Comparison of ENCODE assay signal across 1 cellular context in genomic region chr2:202238234-202239197, GRCh38.
TF ChIP-seq lines count a peak whose summit lies in the region.

SUMO1 (minus strand) TSS chr2:202238597; CDS start chr2:202238451, 146 bp downstream.

TF ChIP-seq in HepG2, 621 proteins besides CTCF, POLR2A, EP300 and RAD21 (continued from another document and continues in another):
- TF ChIP-seq ZHX1 (CRISPR knock-in tag; IDR thresholded peaks at IDR 0.05; ENCODE audit: low read depth) (peak; percentile 73; the same call in 1 of the 2 replicates), ZNF7 (CRISPR knock-in tag; IDR thresholded peaks at IDR 0.05) (no peak), FOXK1 (CRISPR knock-in tag; IDR thresholded peaks at IDR 0.05; ENCODE audit: borderline replicate concordance, low read depth) (peak; percentile 81; the same call in 1 of the 2 replicates), CBX1 (IDR thresholded peaks at IDR 0.05; ENCODE audit: low read depth) (no peak), SSRP1 (CRISPR knock-in tag; IDR thresholded peaks at IDR 0.05) (no peak), ETV5 (CRISPR knock-in tag; IDR thresholded peaks at IDR 0.05; ENCODE audit: borderline replicate concordance) (peak; percentile 94), TMF1 (CRISPR knock-in tag; IDR thresholded peaks at IDR 0.05; ENCODE audit: low read depth) (0 out of 2 replicates have a peak, but pooled peaks have one; percentile 22), TEAD2 (CRISPR knock-in tag; IDR thresholded peaks at IDR 0.05) (no peak), ZNF574 (CRISPR knock-in tag; IDR thresholded peaks at IDR 0.05) (peak; percentile 86), BRD4 (CRISPR knock-in tag; IDR thresholded peaks at IDR 0.05) (no peak; the same call in none of the 2 replicates), ZNF234 (CRISPR knock-in tag; conservative IDR thresholded peaks at IDR 0.05) (no peak), HNF4A (CRISPR knock-in tag; IDR thresholded peaks at IDR 0.05) (no peak), ZNF776 (CRISPR knock-in tag; IDR thresholded peaks at IDR 0.05) (peak; percentile 90), PHF20 (CRISPR knock-in tag; IDR thresholded peaks at IDR 0.05) (peak; percentile 85), THRA (CRISPR knock-in tag; IDR thresholded peaks at IDR 0.05; ENCODE audit: borderline replicate concordance) (peak; percentile 69; the same call in 1 of the 2 replicates), ZBTB25 (CRISPR knock-in tag; IDR thresholded peaks at IDR 0.05) (peak; percentile 54), MBNL3 (CRISPR knock-in tag; conservative IDR thresholded peaks at IDR 0.05) (no peak), STAT5B (CRISPR knock-in tag; IDR thresholded peaks at IDR 0.05) (0 out of 2 replicates have a peak, but pooled peaks have one; percentile 10), DDIT3 (CRISPR knock-in tag; IDR thresholded peaks at IDR 0.05) (no peak), SCMH1 (CRISPR knock-in tag; IDR thresholded peaks at IDR 0.05; ENCODE audit: borderline replicate concordance) (no peak), ZSCAN12 (CRISPR knock-in tag; IDR thresholded peaks at IDR 0.05) (no peak), RFX3 (CRISPR knock-in tag; IDR thresholded peaks at IDR 0.05) (no peak), TP53 (CRISPR knock-in tag; conservative IDR thresholded peaks at IDR 0.05) (no peak), ZKSCAN5 (CRISPR knock-in tag; IDR thresholded peaks at IDR 0.05) (no peak), GMEB2 (CRISPR knock-in tag; IDR thresholded peaks at IDR 0.05; ENCODE audit: low read depth) (peak; percentile 87), CEBPZ (IDR thresholded peaks at IDR 0.05; ENCODE audit: low read length) (no peak), RBM39 (IDR thresholded peaks at IDR 0.05; ENCODE audit: low read depth, low read length, poor library complexity, severe bottlenecking) (peak; percentile 80), ZFP36L2 (CRISPR knock-in tag; IDR thresholded peaks at IDR 0.05) (peak; percentile 81; the same call in 1 of the 2 replicates), ZNF543 (CRISPR knock-in tag; IDR thresholded peaks at IDR 0.05) (no peak), ZMYM2 (CRISPR knock-in tag; IDR thresholded peaks at IDR 0.05) (no peak; the same call in 1 of the 2 replicates), NFYB (CRISPR knock-in tag; IDR thresholded peaks at IDR 0.05) (peak; percentile 11; the same call in 1 of the 2 replicates), ZNF746 (CRISPR knock-in tag; IDR thresholded peaks at IDR 0.05) (peak; percentile 84), ATF1 (CRISPR knock-in tag; IDR thresholded peaks at IDR 0.05) (peak; percentile 89), ZNF407 (CRISPR knock-in tag; IDR thresholded peaks at IDR 0.05; ENCODE audit: not compliant biosample characterization) (no peak), ZNF724P (CRISPR knock-in tag; IDR thresholded peaks at IDR 0.05; ENCODE audit: borderline replicate concordance) (no peak), MXI1 (IDR thresholded peaks at IDR 0.05; ENCODE audit: borderline replicate concordance, low read depth, low read length) (no peak; the same call in 2 of the 3 replicates), NR1H2 (CRISPR knock-in tag; IDR thresholded peaks at IDR 0.05; ENCODE audit: borderline replicate concordance, low read depth) (0 out of 2 replicates have a peak, but pooled peaks have one; percentile 37), NFE2L2 (IDR thresholded peaks at IDR 0.05; ENCODE audit: low read length) (no peak), TGIF2 (CRISPR knock-in tag; IDR thresholded peaks at IDR 0.05) (peak; percentile 84), HNRNPUL1 (IDR thresholded peaks at IDR 0.05; ENCODE audit: low read depth, low read length) (no peak), THYN1 (CRISPR knock-in tag; IDR thresholded peaks at IDR 0.05; ENCODE audit: borderline replicate concordance, low read depth) (peak; percentile 79; the same call in 1 of the 2 replicates)
